In genomic region chr7:139284252-139284896, GRCh38 we compare ENCODE assay signal across 17 cellular contexts.
"Had no signal": no experiment of that assay in that cellular context is flagged by ENCODE, and none has a peak within 500 bp of the region (broad histone marks: within the 10 kb centered on the region; RNA-seq: fewer than 3 reads in every experiment).

No MANE protein-coding gene starts in this region.

- H3K27me3 Mint-ChIP-seq: activated naive CD8-positive, alpha-beta T cell treated with anti-CD3 and anti-CD28 coated beads, Interleukin-2, amount 50 U/mL, for 24 hours; memory B cell; stimulated activated naive B cell treated with anti-CD40 and anti-IgM and Interleukin-4, amounts not matched to agents 10 μg/mL and 1 μg/mL and 100 μg/mL, for 72 hours had no signal

- H3K4me3 Mint-ChIP-seq: activated naive CD4-positive, alpha-beta T cell treated with anti-CD3 and anti-CD28 coated beads for 36 hours; activated naive CD8-positive, alpha-beta T cell treated with anti-CD3 and anti-CD28 coated beads, Interleukin-2, amount 50 U/mL, for 24 hours; memory B cell; natural killer cell; stimulated activated naive B cell treated with anti-CD40 and anti-IgM and Interleukin-4, amounts not matched to agents 10 μg/mL and 1 μg/mL and 100 μg/mL, for 72 hours had no signal

- H3K27ac Mint-ChIP-seq: activated naive CD4-positive, alpha-beta T cell treated with anti-CD3 and anti-CD28 coated beads for 36 hours; activated T-helper 2 cell treated with anti-CD3 and anti-CD28 coated beads, Interferon-gamma antibody, Interleukin-2, Interleukin-4, amounts not matched to agents 10 μg/mL and 5 μg/mL and 100 μg/mL, durations not matched to agents 14 hours and 24 hours and 36 hours; memory B cell; natural killer cell; stimulated activated naive B cell treated with anti-CD40 and anti-IgM and Interleukin-4, amounts not matched to agents 10 μg/mL and 1 μg/mL and 100 μg/mL, for 72 hours had no signal

- H3K9me3 Mint-ChIP-seq: activated naive CD4-positive, alpha-beta T cell treated with anti-CD3 and anti-CD28 coated beads for 36 hours; activated naive CD8-positive, alpha-beta T cell treated with anti-CD3 and anti-CD28 coated beads, Interleukin-2, amount 50 U/mL, for 24 hours; activated T-helper 2 cell treated with anti-CD3 and anti-CD28 coated beads, Interferon-gamma antibody, Interleukin-2, Interleukin-4, amounts not matched to agents 10 μg/mL and 5 μg/mL and 100 μg/mL, durations not matched to agents 14 hours and 24 hours and 36 hours; memory B cell; natural killer cell; stimulated activated naive B cell treated with anti-CD40 and anti-IgM and Interleukin-4, amounts not matched to agents 10 μg/mL and 1 μg/mL and 100 μg/mL, for 72 hours had no signal

- H3K4me1 Mint-ChIP-seq: activated naive CD8-positive, alpha-beta T cell treated with anti-CD3 and anti-CD28 coated beads, Interleukin-2, amount 50 U/mL, for 24 hours; natural killer cell; stimulated activated naive B cell treated with anti-CD40 and anti-IgM and Interleukin-4, amounts not matched to agents 10 μg/mL and 1 μg/mL and 100 μg/mL, for 72 hours had no signal

- DNase-seq: activated CD4-positive, alpha-beta T cell treated with anti-CD3 and anti-CD28 coated beads for 1 hour; activated CD4-positive, alpha-beta T cell treated with anti-CD3 and anti-CD28 coated beads, Interleukin-2, amount 50 U/mL, for 48 hours; activated naive CD4-positive, alpha-beta T cell treated with anti-CD3 and anti-CD28 coated beads for 36 hours; activated naive CD8-positive, alpha-beta T cell treated with anti-CD3 and anti-CD28 coated beads, Interleukin-2, amount 50 U/mL, for 24 hours; activated T-cell treated with anti-CD3 and anti-CD28 coated beads, Interleukin-2, amount 50 U/mL, for 1 hour; aorta; kidney; left ventricle myocardium inferior; natural killer cell; nucleus accumbens; retina; stimulated activated CD4-positive, alpha-beta T cell treated with anti-CD3 and anti-CD28 coated beads, Interleukin-15, amount 100 ng/mL, for 24 hours; stimulated activated CD4-positive, alpha-beta T cell treated with anti-CD3 and anti-CD28 coated beads, Interleukin-4, amount 100 ng/mL, for 1 hour; stimulated activated naive B cell treated with anti-CD40 and anti-IgM and Interleukin-4, amounts not matched to agents 10 μg/mL and 1 μg/mL and 100 μg/mL, for 72 hours; tibial artery had no signal

- ATAC-seq: activated naive CD8-positive, alpha-beta T cell treated with anti-CD3 and anti-CD28 coated beads, Interleukin-2, amount 50 U/mL, for 24 hours; natural killer cell; stimulated activated naive B cell treated with anti-CD40 and anti-IgM and Interleukin-4, amounts not matched to agents 10 μg/mL and 1 μg/mL and 100 μg/mL, for 72 hours had no signal
